8 cellular contexts compared by ENCODE assay signal in the genomic region with DNA sequence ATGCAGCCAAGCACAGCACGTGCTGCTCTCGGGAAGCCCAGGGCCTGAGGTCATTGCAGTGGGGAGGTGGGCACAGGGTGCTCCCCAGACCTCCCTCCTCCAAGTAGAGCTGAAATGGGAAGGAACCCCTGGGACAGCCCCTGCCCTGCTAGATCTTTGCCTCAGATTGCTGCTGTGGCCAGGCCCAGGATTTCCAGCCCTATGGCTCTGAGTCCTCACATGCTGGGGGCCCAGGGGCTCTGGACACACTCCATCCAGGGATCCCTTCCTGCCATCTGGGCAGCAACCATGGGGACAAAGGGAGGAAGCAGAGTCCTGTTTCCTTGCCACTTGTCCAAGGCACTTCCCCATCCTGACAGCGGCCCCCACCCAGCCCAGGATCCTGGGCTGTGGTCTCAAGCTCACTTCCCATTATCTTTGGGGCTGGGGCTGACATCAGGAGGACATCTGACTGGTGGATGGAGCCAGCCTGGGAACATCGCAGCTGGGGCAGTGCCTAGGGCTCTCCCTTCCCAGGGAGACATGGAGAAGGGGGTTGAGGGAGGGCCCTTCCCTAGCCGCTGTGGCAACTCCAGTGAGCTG. TPM values are rescaled to one million over a fixed set of nuclear protein-coding genes. Genes with fewer than 3 reads are reported as not detected.
"Had no signal": no experiment of that assay in that cellular context is flagged by ENCODE, and none has a peak within 500 bp of the region (broad histone marks: within the 10 kb centered on the region; RNA-seq: fewer than 3 reads in every experiment).

No MANE protein-coding gene starts in this region.

RNA-seq across cellular contexts. Expression of gene TUBA3D, which starts 54.0 kb away (rescaled TPM):
- total RNA-seq: activated CD8-positive, alpha-beta memory T cell treated with anti-CD3 and anti-CD28 coated beads for 36 hours; activated naive CD4-positive, alpha-beta T cell treated with anti-CD3 and anti-CD28 coated beads, Interleukin-2, amount 50 U/mL, for 72 hours; cerebellum; foreskin keratinocyte; lung; osteoblast had no signal
- polyA plus RNA-seq: foreskin keratinocyte, immature natural killer cell, SK-N-SH had no signal
